ENCODE assay signal across 1 cellular context in the genomic region with DNA sequence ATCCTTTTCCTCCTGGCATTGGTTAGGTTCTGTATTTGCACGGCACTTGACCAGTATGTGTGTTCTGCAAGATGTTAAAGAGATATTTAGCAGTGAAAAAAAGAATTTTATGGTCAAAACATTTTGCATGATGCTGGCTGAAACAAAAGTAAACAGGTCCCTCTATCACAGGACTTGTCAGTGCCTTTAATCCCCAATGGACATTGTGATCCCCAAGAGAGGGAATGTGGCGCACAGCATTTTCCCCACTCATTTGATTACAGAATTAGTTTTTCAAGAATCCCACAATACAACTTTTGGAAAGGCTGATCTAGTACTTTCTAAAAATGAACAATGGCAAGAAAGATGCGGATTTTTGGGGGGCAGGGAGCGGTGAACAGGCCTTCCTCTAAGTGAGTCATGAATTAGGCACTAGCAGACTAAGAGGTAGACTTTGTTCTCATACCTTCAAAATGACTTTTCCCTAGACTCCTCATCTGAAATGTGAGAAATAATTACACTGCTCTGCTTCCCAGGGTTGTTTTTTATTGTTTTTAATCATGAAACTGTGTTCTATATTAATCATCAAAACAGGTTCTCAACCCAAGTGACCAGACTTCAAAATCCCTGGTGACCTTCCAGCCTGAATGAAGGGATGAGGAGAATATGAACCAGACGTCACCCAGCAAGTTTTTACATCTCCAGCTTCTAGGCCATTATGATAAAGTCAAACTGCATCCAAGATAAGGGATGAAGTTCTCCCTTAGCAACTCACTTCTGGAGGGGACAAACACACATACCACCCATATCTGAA.
TF ChIP-seq lines count a peak whose summit lies in the region.

No MANE protein-coding gene starts in this region.

TF ChIP-seq in IMR-90, 13 proteins besides CTCF, POLR2A, EP300 and RAD21 (continued from another document):
- TF ChIP-seq SMC3 (IDR thresholded peaks at IDR 0.05; ENCODE audit: low read depth, low read length) (no peak), CEBPB (IDR thresholded peaks at IDR 0.05; ENCODE audit: low read depth, low read length) (no peak), NFE2L2 (IDR thresholded peaks at IDR 0.05; ENCODE audit: low read depth, low read length) (no peak), FOS (IDR thresholded peaks at IDR 0.05; ENCODE audit: low read depth, low read length) (no peak), BHLHE40 (IDR thresholded peaks at IDR 0.05; ENCODE audit: low read depth, low read length) (no peak), CHD1 (IDR thresholded peaks at IDR 0.05; ENCODE audit: low read depth, low read length) (no peak), MAZ (IDR thresholded peaks at IDR 0.05; ENCODE audit: borderline replicate concordance, low read depth, low read length) (no peak), ELK1 (IDR thresholded peaks at IDR 0.05; ENCODE audit: borderline replicate concordance, low read depth, low read length) (no peak), RCOR1 (IDR thresholded peaks at IDR 0.05; ENCODE audit: insufficient replicate concordance, low read length) (no peak), MAFK (IDR thresholded peaks at IDR 0.05; ENCODE audit: low read depth, low read length) (no peak)
